Comparison of ENCODE assay signal across 8 cellular contexts in genomic region chr5:78647838-78648358, GRCh38. TPM values are rescaled to one million over a fixed set of nuclear protein-coding genes. Genes with fewer than 3 reads are reported as not detected.
DNase-seq lines count a peak whose midpoint lies in the region; ATAC-seq and TF ChIP-seq lines count a peak whose summit lies in the region.

No MANE protein-coding gene starts in this region.

- H4K20me1 ChIP-seq in mammary epithelial cell (ENCODE audit: insufficient read depth, low read length) = no peaks in the 10 kb centered on the region

- peak; percentile 22 to 25 for ATAC-seq in activated T-cell treated with anti-CD3 and anti-CD28 coated beads, Interleukin-2, amount 50 U/mL, for 4 hours
- ATAC-seq in HG02759 (IDR thresholded peaks at IDR 0.05; ENCODE audit: unreplicated experiment) (peak; percentile 41), GM18861 (IDR thresholded peaks at IDR 0.05; ENCODE audit: unreplicated experiment) (no peak)

- H3K27me3 ChIP-seq in mammary epithelial cell (ENCODE audit: insufficient read depth, low read length) (no peaks in the 10 kb centered on the region), spleen (replicated peaks in 1 of 7) (peaks cover 0 to 42% (median 7%) of the 10 kb centered on the region in 7 donors)

- H3K4me3 ChIP-seq in mammary epithelial cell (replicated peaks in 1 of 3; ENCODE audit: insufficient read depth in 1 of 3, low read depth in 2 of 3, low read length in 3 of 3) = peak overlapping the region; percentile 84 to 95 (median 93)
- peak overlapping the region; percentile 52 to 85 (median 62) for H3K4me3 ChIP-seq in spleen

- BruUV-seq in mammary epithelial cell (replicated peaks; lab: Mats Ljungman, UMichigan) = no TSS peak

- peak overlapping the region; percentile 90 for H2AFZ ChIP-seq in mammary epithelial cell (ENCODE audit: low read depth, low read length)

- H3K36me3 ChIP-seq in mammary epithelial cell (ENCODE audit: insufficient read depth, low read length) (no peaks in the 10 kb centered on the region), spleen (no peaks in the 10 kb centered on the region)

- TF ChIP-seq CTCF in mammary epithelial cell (conservative IDR thresholded peaks at IDR 0.05 in 1 of 2, IDR thresholded peaks at IDR 0.05 in 1 of 2; ENCODE audit: extremely low read depth in 1 of 2, insufficient read depth in 1 of 2, low read depth in 1 of 2, low read length in 2 of 2) = peak in 1 of 2 donors; percentile 2
- no peak for TF ChIP-seq CTCF in spleen (IDR thresholded peaks at IDR 0.05 in 8 of 11, conservative IDR thresholded peaks at IDR 0.05 in 3 of 11)

- H3K9ac ChIP-seq in mammary epithelial cell (ENCODE audit: insufficient read depth, low read length) = peak overlapping the region; percentile 93

- in situ Hi-C loops in mammary epithelial cell (cut with MboI; ENCODE audit: low sequenced_read_pairs in 2 of 2) = loop anchor here in 1 of 2 donors (25.0 kb wide), 1 partner anchor 239 kb away; no protein-coding TSS in a partner anchor

- H3K4me1 Mint-ChIP-seq in activated T-cell treated with anti-CD3 and anti-CD28 coated beads, Interleukin-2, amount 50 U/mL, for 4 hours (ENCODE audit: low read depth) = peaks cover 11% of the 10 kb centered on the region

- H3K27ac ChIP-seq in mammary epithelial cell (ENCODE audit: insufficient read depth, low read depth, low read length) = peak overlapping the region; percentile 75
- H3K27ac ChIP-seq in spleen = peak overlapping the region in 7 of 8 donors; percentile 47 to 82 (median 77)

- dilution Hi-C loops in mammary epithelial cell (cut with HindIII; ENCODE audit: low sequenced_read_pairs) = loop anchor here (10.0 kb wide), 1 partner anchor 113 kb away; no protein-coding TSS in a partner anchor

- CTCF ChIA-PET in mammary epithelial cell (lab: Charles Lee; ENCODE audit: low non-redundant PET) = no interaction called here

- peaks cover 43% of the 10 kb centered on the region for H3K27me3 Mint-ChIP-seq in activated T-cell treated with anti-CD3 and anti-CD28 coated beads, Interleukin-2, amount 50 U/mL, for 4 hours (ENCODE audit: low read depth)

- H3K36me3 Mint-ChIP-seq in activated T-cell treated with anti-CD3 and anti-CD28 coated beads, Interleukin-2, amount 50 U/mL, for 4 hours (ENCODE audit: insufficient read depth) = no peaks in the 10 kb centered on the region

- H3K79me2 ChIP-seq in mammary epithelial cell (ENCODE audit: insufficient read depth, low read length) = peaks cover 53% of the 10 kb centered on the region

- peak overlapping the region; percentile 68 for H3K4me3 Mint-ChIP-seq in activated T-cell treated with anti-CD3 and anti-CD28 coated beads, Interleukin-2, amount 50 U/mL, for 4 hours

- H3K4me1 ChIP-seq in mammary epithelial cell (ENCODE audit: insufficient read depth, low read length) (peaks cover 31% of the 10 kb centered on the region), spleen (peaks cover 5 to 30% (median 22%) of the 10 kb centered on the region in 6 donors)

- H3K9me3 ChIP-seq in mammary epithelial cell (replicated peaks; ENCODE audit: insufficient read depth, low read length) = no peaks in the 10 kb centered on the region
- H3K9me3 ChIP-seq in spleen = no peaks in the 10 kb centered on the region

- TF ChIP-seq POLR2A in spleen (IDR thresholded peaks at IDR 0.05) = no peak

- intact Hi-C loops in mammary epithelial cell (cut with micrococcal nuclease) (loop anchor here (1.0 to 5.0 kb wide), 8 partner anchors 10 to 319 kb away; no protein-coding TSS in a partner anchor), spleen (cut with DNase I; ENCODE audit: low total_unique reads) (no loop called here)

- no peak for DNase-seq in activated T-cell treated with anti-CD3 and anti-CD28 coated beads, Interleukin-2, amount 50 U/mL, for 4 hours
- DNase-seq in activated T-cell treated with anti-CD3 and anti-CD28 coated beads, Interleukin-2, amount 50 U/mL, for 1 hour = no peak
- DNase-seq in NCI-H2171 treated with DMSO at 0.1 percent for 48 hours (lab: John Stamatoyannopoulos, UW) = peak; percentile 40
- peak; percentile 50 for DNase-seq in mammary epithelial cell
- DNase-seq in kidney tubule cell (ENCODE audit: low spot score) = peak; percentile 65
- no peak for DNase-seq in spleen

- H3K9me3 Mint-ChIP-seq in activated T-cell treated with anti-CD3 and anti-CD28 coated beads, Interleukin-2, amount 50 U/mL, for 4 hours = no peaks in the 10 kb centered on the region

- WGBS in mammary epithelial cell (ENCODE audit: low coverage, missing lambda C conversion rate) = 0% methylated on average over 11 of the region's 47 CpGs
- 1 to 2% (median 1%) methylated on average over 27 to 47 of the region's 47 CpGs for WGBS in spleen, 5 donors

- H3K4me2 ChIP-seq in mammary epithelial cell (ENCODE audit: insufficient read depth, low read depth, low read length) = peak overlapping the region; percentile 87

RNA-seq across cellular contexts. Expression of gene LHFPL2, which starts 0.7 kb away (rescaled TPM):
- total RNA-seq in activated T-cell treated with anti-CD3 and anti-CD28 coated beads, Interleukin-2, amount 50 U/mL, for 4 hours = under 1 TPM; 0.22 to 0.69 (median 0.23) TPM
- total RNA-seq in mammary epithelial cell (10 to 100 TPM; 52.5 to 53.5 TPM), spleen (10 to 100 TPM in 4 of 7 donors, 1 to 10 TPM in 3; 8.4 to 14.6 (median 10.1) TPM)
- polyA plus RNA-seq in mammary epithelial cell (11.5 TPM), spleen (1 to 10 TPM; 4.8 to 9.6 (median 6.2) TPM)
- polyA minus RNA-seq in mammary epithelial cell = 20.2 TPM

Comparison
In these comparisons a context has a peak if more than half of its experiments do, and no peak if none do; other contexts are left out.
1. DNase-seq: peak in NCI-H2171 treated with DMSO at 0.1 percent for 48 hours (single experiment), mammary epithelial cell (single experiment) and kidney tubule cell (single experiment); none in activated T-cell treated with anti-CD3 and anti-CD28 coated beads, Interleukin-2, amount 50 U/mL, for 4 hours (single experiment), activated T-cell treated with anti-CD3 and anti-CD28 coated beads, Interleukin-2, amount 50 U/mL, for 1 hour (single experiment) and spleen (single experiment).
2. RNA of gene LHFPL2, which starts 0.7 kb away (total RNA-seq): 52.5 to 53.5 TPM in mammary epithelial cell and 8.4 to 14.6 TPM in spleen; 0.22 to 0.69 TPM in activated T-cell treated with anti-CD3 and anti-CD28 coated beads, Interleukin-2, amount 50 U/mL, for 4 hours; every median in the first group is over 4 times any median in the second.